In the genomic region with DNA sequence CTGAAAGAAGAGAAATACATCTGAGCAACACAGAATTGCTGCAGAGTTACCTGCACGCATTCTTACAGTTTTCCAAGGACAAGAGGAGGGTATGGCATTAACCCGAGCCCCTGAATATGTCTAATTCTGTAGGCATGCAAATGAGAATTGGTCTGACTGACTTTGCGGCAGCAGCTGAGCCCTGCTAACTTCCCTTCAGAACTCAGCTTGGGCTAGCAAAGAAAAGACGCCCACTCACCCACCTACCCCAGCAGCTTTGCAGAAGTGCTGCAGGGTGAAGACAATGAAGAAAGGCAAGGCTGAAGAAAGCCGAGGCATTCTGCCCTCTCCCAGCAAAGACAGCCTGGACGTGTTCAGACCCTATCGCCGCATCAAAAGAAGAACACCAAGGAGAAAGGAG, we compare ENCODE assay signal across 14 cellular contexts.
A peak's percentile ranks its signal among the peaks of the same experiment; 100 is the strongest.
DNase-seq lines count a peak whose midpoint lies in the region; ATAC-seq, FAIRE-seq and TF ChIP-seq lines count a peak whose summit lies in the region.
"Had no signal": no experiment of that assay in that cellular context is flagged by ENCODE, and none has a peak within 500 bp of the region (broad histone marks: within the 10 kb centered on the region; RNA-seq: fewer than 3 reads in every experiment).

No MANE protein-coding gene starts in this region.

- H3K9ac ChIP-seq in kidney (ENCODE audit: low read length in 2 of 2): no peak overlapping the region

- H3K9me3 ChIP-seq in Peyer's patch (no peaks in the 10 kb centered on the region), kidney (ENCODE audit: control insufficient read depth in 1 of 2, low read length in 2 of 2) (no peaks in the 10 kb centered on the region)

- no peaks in the 10 kb centered on the region for H3K27me3 ChIP-seq in Peyer's patch

- intact Hi-C loops in sciatic nerve (cut with DNase I): no loop called here
- intact Hi-C loops in kidney (cut with DNase I): no loop called here

- TF ChIP-seq POLR2A in Peyer's patch (IDR thresholded peaks at IDR 0.05): no peak

- H3K27ac ChIP-seq in Peyer's patch (peak overlapping the region in 1 of 4 donors; percentile 8), kidney (ENCODE audit: low read depth in 2 of 2, low read length in 2 of 2) (no peak overlapping the region)
- H3K27ac ChIP-seq: epithelial cell of prostate had no signal

- no peaks in the 10 kb centered on the region for H3K36me3 ChIP-seq in Peyer's patch
- no peaks in the 10 kb centered on the region for H3K36me3 ChIP-seq in kidney (ENCODE audit: control insufficient read depth in 1 of 2, insufficient read depth in 2 of 2, low read length in 2 of 2)

- no peak for FAIRE-seq in kidney (lab: Jason Lieb, UNC)

- ATAC-seq in HG02759 (IDR thresholded peaks at IDR 0.05; ENCODE audit: unreplicated experiment) (peak; percentile 87), sciatic nerve (peak; percentile 51)
- ATAC-seq: activated CD8-positive, alpha-beta memory T cell treated with anti-CD3 and anti-CD28 coated beads, Interleukin-2, amount 10 ng/mL, durations not matched to agents 7 days and 5 days had no signal

- H3K4me1 ChIP-seq in Peyer's patch (peaks cover 0 to 7% (median 0%) of the 10 kb centered on the region in 4 donors), kidney (ENCODE audit: control insufficient read depth in 1 of 2, insufficient read depth in 1 of 2, low read depth in 1 of 2, low read length in 2 of 2) (peaks cover 0 to 2% of the 10 kb centered on the region in 2 donors)

- TF ChIP-seq CTCF in Peyer's patch (IDR thresholded peaks at IDR 0.05) (no peak), kidney (IDR thresholded peaks at IDR 0.05; ENCODE audit: borderline replicate concordance, extremely low read depth, insufficient read depth) (no peak)

- H3K4me3 ChIP-seq in Peyer's patch (no peak overlapping the region), kidney (ENCODE audit: low read length in 2 of 2) (no peak overlapping the region)

- DNase-seq in NCI-H526 (lab: John Stamatoyannopoulos, UW) (peak; percentile 6 to 31), NCI-H526 treated with DMSO at 0.1 percent for 48 hours (lab: John Stamatoyannopoulos, UW) (no peak), Peyer's patch (peak in 2 of 3 donors; percentile 53 to 61), sciatic nerve (ENCODE audit: low spot score) (no peak), GDM1 (lab: John Stamatoyannopoulos, UW) (no peak), kidney (no peak)
- DNase-seq in activated naive CD4-positive, alpha-beta T cell treated with anti-CD3 and anti-CD28 coated beads, Interleukin-2, amount 50 U/mL, for 16 hours: no peak
- DNase-seq: 8988T; activated CD8-positive, alpha-beta memory T cell treated with anti-CD3 and anti-CD28 coated beads, Interleukin-2, amount 10 ng/mL, durations not matched to agents 7 days and 5 days; aorta; DMS 273 treated with DMSO at 0.1 percent for 48 hours; SW 1271 had no signal

Comparison
In these comparisons a context has a peak if more than half of its experiments do, and no peak if none do; other contexts are left out.
1. DNase-seq: peak in NCI-H526 (2 of 2) and Peyer's patch (2 of 3); none in NCI-H526 treated with DMSO at 0.1 percent for 48 hours (single experiment), sciatic nerve (single experiment), GDM1 (single experiment), kidney (single experiment) and activated naive CD4-positive, alpha-beta T cell treated with anti-CD3 and anti-CD28 coated beads, Interleukin-2, amount 50 U/mL, for 16 hours (single experiment).